11 cellular contexts compared by ENCODE assay signal in the genomic region with DNA sequence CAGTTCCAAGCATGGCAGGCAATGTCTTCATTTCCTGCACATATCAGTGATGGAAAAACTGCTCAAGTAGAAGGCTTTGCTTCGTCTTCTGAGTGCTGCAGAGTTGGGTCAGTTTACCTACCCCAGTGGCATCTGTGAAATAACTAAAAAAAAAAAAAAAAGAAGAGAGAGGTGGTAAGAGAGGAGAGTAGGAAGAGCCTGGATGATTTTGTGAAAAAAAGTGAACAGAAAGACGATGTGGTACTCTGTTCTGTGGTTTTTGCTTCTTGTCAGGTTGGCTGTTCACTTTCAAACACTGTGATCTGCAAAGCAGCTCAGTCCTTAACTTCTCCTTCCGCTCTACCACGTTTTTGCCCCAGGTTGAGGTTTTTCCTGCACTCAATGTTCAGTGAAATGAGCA. TPM values are rescaled to one million over a fixed set of nuclear protein-coding genes. Genes with fewer than 3 reads are reported as not detected.
DNase-seq lines count a peak whose midpoint lies in the region; ATAC-seq, FAIRE-seq and TF ChIP-seq lines count a peak whose summit lies in the region.
"Had no signal": no experiment of that assay in that cellular context is flagged by ENCODE, and none has a peak within 500 bp of the region (broad histone marks: within the 10 kb centered on the region; RNA-seq: fewer than 3 reads in every experiment).

Gene BTLA (minus strand): TSS at position 145 of the 400 bp plus-strand sequence. CDS start 114 bp downstream, at position 31.

- H3K4me3 Mint-ChIP-seq in activated naive CD8-positive, alpha-beta T cell treated with anti-CD3 and anti-CD28 coated beads, Interleukin-2, amount 10 ng/mL, durations not matched to agents 7 days and 5 days, result peak within 1 kb of the TSS; percentile 99
- H3K4me3 Mint-ChIP-seq in nephron progenitor cell, result no peak within 1 kb of the TSS

- intact Hi-C loops in Right ventricle myocardium superior (cut with DNase I), result no loop called here

- H3K4me1 Mint-ChIP-seq in activated naive CD8-positive, alpha-beta T cell treated with anti-CD3 and anti-CD28 coated beads, Interleukin-2, amount 10 ng/mL, durations not matched to agents 7 days and 5 days, result peaks cover 39% of the 10 kb centered on the region
- no peaks in the 10 kb centered on the region for H3K4me1 Mint-ChIP-seq in nephron progenitor cell

- TF ChIP-seq POLR2A in GM12891 (IDR thresholded peaks at IDR 0.05; ENCODE audit: low read depth, low read length), result peak; percentile 73; the same call in 1 of the 2 replicates

- H3K9me3 Mint-ChIP-seq in activated naive CD8-positive, alpha-beta T cell treated with anti-CD3 and anti-CD28 coated beads, Interleukin-2, amount 10 ng/mL, durations not matched to agents 7 days and 5 days, result peaks cover 3% of the 10 kb centered on the region
- peaks cover 2% of the 10 kb centered on the region for H3K9me3 Mint-ChIP-seq in nephron progenitor cell

- H3K27me3 Mint-ChIP-seq in activated naive CD8-positive, alpha-beta T cell treated with anti-CD3 and anti-CD28 coated beads, Interleukin-2, amount 10 ng/mL, durations not matched to agents 7 days and 5 days, result no peaks in the 10 kb centered on the region
- peaks cover 3% of the 10 kb centered on the region for H3K27me3 Mint-ChIP-seq in nephron progenitor cell (ENCODE audit: low read depth, poor library complexity)

- ATAC-seq in GM19452 (IDR thresholded peaks at IDR 0.05; ENCODE audit: unreplicated experiment) (peak; percentile 60), HG03280 (IDR thresholded peaks at IDR 0.05; ENCODE audit: unreplicated experiment) (peak; percentile 45), Right ventricle myocardium superior (ENCODE audit: poor library complexity) (no peak)
- ATAC-seq in activated naive CD8-positive, alpha-beta T cell treated with anti-CD3 and anti-CD28 coated beads, Interleukin-2, amount 10 ng/mL, durations not matched to agents 7 days and 5 days (ENCODE audit: low read depth), result peak; percentile 66

- POLR2A ChIA-PET in activated naive CD8-positive, alpha-beta T cell treated with anti-CD3 and anti-CD28 coated beads, Interleukin-2, amount 10 ng/mL, durations not matched to agents 7 days and 5 days (lab: Charles Lee), result interaction anchor here (0.7 to 3.0 kb wide), 14 partner anchors 8 to 952 kb away, joined by 3 to 15 read pairs (median 4); partner anchors contain the start of genes ATG3 and SLC35A5

- DNase-seq in GM12891 (ENCODE audit: insufficient read length, low spot score) (no peak), caudate nucleus (lab: John Stamatoyannopoulos, UW) (no peak), nephron progenitor cell (no peak), cerebellar cortex (ENCODE audit: low spot score) (no peak), Right ventricle myocardium superior (no peak)
- no peak for DNase-seq in activated naive CD8-positive, alpha-beta T cell treated with anti-CD3 and anti-CD28 coated beads, Interleukin-2, amount 10 ng/mL, durations not matched to agents 7 days and 5 days
- DNase-seq: SHP77 treated with DMSO at 0.1 percent for 48 hours had no signal

- peak within 1 kb of the TSS; percentile 95 for H3K27ac Mint-ChIP-seq in activated naive CD8-positive, alpha-beta T cell treated with anti-CD3 and anti-CD28 coated beads, Interleukin-2, amount 10 ng/mL, durations not matched to agents 7 days and 5 days
- H3K27ac Mint-ChIP-seq in nephron progenitor cell, result no peak within 1 kb of the TSS

- no peak for FAIRE-seq in GM12891 (lab: Jason Lieb, UNC)

- H3K27ac ChIP-seq in caudate nucleus (ENCODE audit: low read depth, low read length), result no peak within 1 kb of the TSS
- H3K27ac ChIP-seq: coronary artery had no signal

- TF ChIP-seq CTCF in nephron progenitor cell (IDR thresholded peaks at IDR 0.05), result no peak

- H3K36me3 Mint-ChIP-seq in activated naive CD8-positive, alpha-beta T cell treated with anti-CD3 and anti-CD28 coated beads, Interleukin-2, amount 10 ng/mL, durations not matched to agents 7 days and 5 days, result peaks cover 11% of the 10 kb centered on the region
- no peaks in the 10 kb centered on the region for H3K36me3 Mint-ChIP-seq in nephron progenitor cell (ENCODE audit: low read depth)

TF ChIP-seq in GM12891, 5 proteins besides CTCF, POLR2A, EP300 and RAD21:
- TF ChIP-seq TAF1 (IDR thresholded peaks at IDR 0.05; ENCODE audit: low read depth, low read length) (no peak; the same call in none of the 2 replicates), POLR2AphosphoS5 (IDR thresholded peaks at IDR 0.05; ENCODE audit: low read depth, low read length) (peak; percentile 46; the same call in 1 of the 2 replicates), SPI1 (IDR thresholded peaks at IDR 0.05; ENCODE audit: low read depth, low read length) (0 out of 2 replicates have a peak, but pooled peaks have one; percentile 32), PAX5 (IDR thresholded peaks at IDR 0.05; ENCODE audit: insufficient read depth, low read length, severe bottlenecking) (no peak)

RNA-seq across cellular contexts. Expression of gene BTLA, which starts in this region (rescaled TPM):
- 41.7 TPM for polyA plus RNA-seq in GM12891 (2012; ENCODE audit: low read depth, missing spikeins)
- total RNA-seq in activated naive CD8-positive, alpha-beta T cell treated with anti-CD3 and anti-CD28 coated beads, Interleukin-2, amount 10 ng/mL, durations not matched to agents 7 days and 5 days, result 10 to 100 TPM; 27.8 to 29.8 TPM
- total RNA-seq in Right ventricle myocardium superior, result not detected
- total RNA-seq: neural crest cell had no signal

Comparison
In these comparisons a context has a peak if more than half of its experiments do, and no peak if none do; other contexts are left out.
1. RNA of gene BTLA (total RNA-seq): 27.8 to 29.8 TPM in activated naive CD8-positive, alpha-beta T cell treated with anti-CD3 and anti-CD28 coated beads, Interleukin-2, amount 10 ng/mL, durations not matched to agents 7 days and 5 days; not detected in Right ventricle myocardium superior (single experiment); every median in the first group is over 10 times any median in the second.